23 cellular contexts compared by ENCODE assay signal in genomic region chr6:88619951-88620350, GRCh38.
"Had no signal": no experiment of that assay in that cellular context is flagged by ENCODE, and none has a peak within 500 bp of the region (broad histone marks: within the 10 kb centered on the region; RNA-seq: fewer than 3 reads in every experiment).

No MANE protein-coding gene starts in this region.

- H3K4me3 ChIP-seq: adrenal gland had no signal

- H3K27me3 Mint-ChIP-seq: activated CD8-positive, alpha-beta T cell treated with anti-CD3 and anti-CD28 coated beads for 36 hours; activated naive CD8-positive, alpha-beta T cell treated with anti-CD3 and anti-CD28 coated beads, Interleukin-2, amount 10 ng/mL, durations not matched to agents 7 days and 5 days; T-cell had no signal

- H3K36me3 ChIP-seq: adrenal gland, WERI-Rb-1 had no signal

- DNase-seq: activated CD4-positive, alpha-beta T cell treated with anti-CD3 and anti-CD28 coated beads for 4 hours; activated CD8-positive, alpha-beta memory T cell treated with anti-CD3 and anti-CD28 coated beads, Interleukin-2, amount 50 U/mL, for 4 hours; activated CD8-positive, alpha-beta T cell treated with anti-CD3 and anti-CD28 coated beads for 36 hours; activated gamma-delta T cell treated with Interleukin-2 at 50 U/mL for 16 hours; activated naive CD4-positive, alpha-beta T cell treated with anti-CD3 and anti-CD28 coated beads, Interleukin-2, amount 50 U/mL, for 16 hours; activated naive CD8-positive, alpha-beta T cell treated with anti-CD3 and anti-CD28 coated beads, Interleukin-2, amount 10 ng/mL, durations not matched to agents 7 days and 5 days; activated T-cell treated with anti-CD3 and anti-CD28 coated beads, Interleukin-2, amount 50 U/mL, for 72 hours; adrenal gland; anterior cingulate cortex; cerebellar nuclear complex; NCI-H1092 treated with DMSO at 0.1 percent for 48 hours; NCI-H1417 treated with DMSO at 0.1 percent for 48 hours; NCI-H1694; NCI-H2029 treated with DMSO at 0.1 percent for 48 hours; NCI-H345; NCI-H510A; NCI-H526 treated with DMSO at 0.1 percent for 48 hours; NCI-H82; SIG-M5; T-cell; WERI-Rb-1 had no signal

- H3K27ac Mint-ChIP-seq: activated CD8-positive, alpha-beta T cell treated with anti-CD3 and anti-CD28 coated beads for 36 hours; activated naive CD8-positive, alpha-beta T cell treated with anti-CD3 and anti-CD28 coated beads, Interleukin-2, amount 10 ng/mL, durations not matched to agents 7 days and 5 days; activated T-cell treated with anti-CD3 and anti-CD28 coated beads, Interleukin-2, amount 50 U/mL, for 72 hours; activated T-helper 2 cell treated with anti-CD3 and anti-CD28 coated beads, Interferon-gamma antibody, Interleukin-2, Interleukin-4, amounts not matched to agents 10 μg/mL and 5 μg/mL and 100 μg/mL, durations not matched to agents 14 hours and 24 hours and 36 hours; T-cell had no signal

- H3K27ac ChIP-seq: adrenal gland, KMS-11, WERI-Rb-1 had no signal

- H3K27me3 ChIP-seq: adrenal gland had no signal

- H3K9me3 ChIP-seq: adrenal gland had no signal

- H3K4me1 ChIP-seq: adrenal gland had no signal

- H3K9me3 Mint-ChIP-seq: activated CD8-positive, alpha-beta T cell treated with anti-CD3 and anti-CD28 coated beads for 36 hours; activated T-helper 2 cell treated with anti-CD3 and anti-CD28 coated beads, Interferon-gamma antibody, Interleukin-2, Interleukin-4, amounts not matched to agents 10 μg/mL and 5 μg/mL and 100 μg/mL, durations not matched to agents 14 hours and 24 hours and 36 hours; T-cell had no signal

- H3K4me3 Mint-ChIP-seq: activated CD8-positive, alpha-beta T cell treated with anti-CD3 and anti-CD28 coated beads for 36 hours; activated naive CD8-positive, alpha-beta T cell treated with anti-CD3 and anti-CD28 coated beads, Interleukin-2, amount 10 ng/mL, durations not matched to agents 7 days and 5 days; activated T-cell treated with anti-CD3 and anti-CD28 coated beads, Interleukin-2, amount 50 U/mL, for 72 hours; T-cell had no signal

- H3K4me1 Mint-ChIP-seq: activated naive CD8-positive, alpha-beta T cell treated with anti-CD3 and anti-CD28 coated beads, Interleukin-2, amount 10 ng/mL, durations not matched to agents 7 days and 5 days; T-cell had no signal

- ATAC-seq: activated CD8-positive, alpha-beta T cell treated with anti-CD3 and anti-CD28 coated beads for 36 hours; activated T-cell treated with anti-CD3 and anti-CD28 coated beads, Interleukin-2, amount 50 U/mL, for 72 hours; T-cell had no signal
